ENCODE assay signal across 25 cellular contexts in the genomic region with DNA sequence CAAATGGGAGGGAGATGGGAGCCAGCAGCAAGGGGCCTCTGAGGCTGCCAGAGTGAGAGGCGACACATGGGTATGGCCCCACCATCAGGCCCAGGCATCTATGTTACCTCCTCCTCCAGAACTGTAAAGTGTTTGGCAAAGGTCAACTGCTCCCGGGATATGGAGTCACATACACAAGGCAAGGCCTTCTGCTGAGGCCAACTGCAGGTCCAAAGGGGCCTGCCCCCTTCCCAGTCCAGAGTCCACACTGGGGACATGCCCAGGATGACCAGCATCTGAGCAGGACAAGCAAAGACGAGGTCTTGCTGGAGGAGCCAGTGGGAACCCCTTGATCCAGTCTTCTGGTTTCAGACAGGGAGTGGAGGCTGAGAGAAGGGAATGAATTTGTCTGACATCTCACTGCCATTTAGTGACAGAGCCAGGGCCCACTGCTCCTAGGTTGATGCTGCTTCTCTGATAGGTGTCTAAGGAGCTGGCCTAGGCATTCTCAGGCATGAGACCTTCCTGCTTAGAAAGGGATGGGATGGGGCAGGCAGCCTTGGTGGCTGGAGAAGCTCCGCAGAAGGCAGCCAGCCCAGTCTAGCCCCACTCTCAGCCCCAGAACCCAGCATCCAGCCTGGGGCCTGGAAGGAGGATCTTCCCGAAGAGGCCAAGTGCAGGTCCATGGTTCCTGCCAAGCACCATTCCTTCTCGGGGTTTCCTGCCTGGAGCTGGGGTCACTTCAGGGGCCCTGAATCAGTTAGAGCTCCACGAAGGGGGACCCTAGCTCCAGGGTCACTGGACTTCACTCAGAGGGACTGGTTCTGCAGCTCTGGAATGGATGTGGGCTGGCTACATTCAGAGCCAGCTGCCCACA. TPM values are rescaled to one million over a fixed set of nuclear protein-coding genes. Genes with fewer than 3 reads are reported as not detected.
"Had no signal": no experiment of that assay in that cellular context is flagged by ENCODE, and none has a peak within 500 bp of the region (broad histone marks: within the 10 kb centered on the region; RNA-seq: fewer than 3 reads in every experiment).

No MANE protein-coding gene starts in this region.

- H3K27ac Mint-ChIP-seq: IgD-negative memory B cell, T-cell had no signal

- H3K27ac ChIP-seq: KMS-11 had no signal

- H3K9ac ChIP-seq: KMS-11, SK-N-SH had no signal

- ATAC-seq: K562, T-cell had no signal

- H3K36me3 Mint-ChIP-seq: T-cell had no signal

- DNase-seq: Kasumi-1, MM.1S, NCI-H1092 treated with DMSO at 0.1 percent for 48 hours, NCI-H1436, NCI-H187, NCI-H2029, NCI-H2081 treated with DMSO at 0.1 percent for 48 hours, NCI-H2171, NCI-H226, NCI-H446, NCI-H510A, NCI-H524 treated with DMSO at 0.1 percent for 48 hours, NCI-H69, NCI-H774, RPMI8226, SHP77, SK-N-SH, SW 1271, T-cell had no signal

- H3K4me3 ChIP-seq: K562 had no signal

- H3K4me1 Mint-ChIP-seq: T-cell had no signal

- H3K4me2 ChIP-seq: KMS-11, SK-N-SH had no signal

- H3K4me3 Mint-ChIP-seq: IgD-negative memory B cell, T-cell had no signal

- H3K27me3 Mint-ChIP-seq: T-cell had no signal

- H3K9me3 Mint-ChIP-seq: IgD-negative memory B cell, T-cell had no signal

- H3K9me3 ChIP-seq: SK-N-SH had no signal

RNA-seq across cellular contexts. Expression of a gene that starts 26.4 kb away (rescaled TPM):
- total RNA-seq: HT1080, M059J, SK-MEL-5, T-cell had no signal
